30 cellular contexts compared by ENCODE assay signal in genomic region chr4:166104623-166105022, GRCh38.
"Had no signal": no experiment of that assay in that cellular context is flagged by ENCODE, and none has a peak within 500 bp of the region (broad histone marks: within the 10 kb centered on the region; RNA-seq: fewer than 3 reads in every experiment).

No MANE protein-coding gene starts in this region.

- H3K4me1 ChIP-seq: ascending aorta, breast epithelium had no signal

- H3K27ac ChIP-seq: ascending aorta, breast epithelium, cardiac muscle cell, coronary artery, dorsolateral prefrontal cortex had no signal

- H3K27me3 Mint-ChIP-seq: activated CD4-positive, alpha-beta memory T cell treated with anti-CD3 and anti-CD28 coated beads, Interleukin-2, amount 10 ng/mL, durations not matched to agents 7 days and 5 days; activated CD4-positive, alpha-beta T cell treated with anti-CD3 and anti-CD28 coated beads, Interleukin-2, amount 10 ng/mL, durations not matched to agents 7 days and 5 days; activated naive CD4-positive, alpha-beta T cell treated with anti-CD3 and anti-CD28 coated beads, Interleukin-2, amount 10 ng/mL, durations not matched to agents 7 days and 5 days; activated naive CD8-positive, alpha-beta T cell treated with anti-CD3 and anti-CD28 coated beads, Interleukin-2, amount 10 ng/mL, durations not matched to agents 7 days and 5 days; activated T-cell treated with anti-CD3 and anti-CD28 coated beads, Interleukin-2, amount 50 U/mL, for 24 hours; brain; dendritic cell treated with granulocyte-macrophage colony-stimulating factor and Interleukin-4, amounts not matched to agents 40 ng/mL and 50 ng/mL, for 4 days had no signal

- FAIRE-seq: frontal cortex had no signal

- H3K27ac Mint-ChIP-seq: activated CD4-positive, alpha-beta memory T cell treated with anti-CD3 and anti-CD28 coated beads, Interleukin-2, amount 10 ng/mL, durations not matched to agents 7 days and 5 days; activated CD4-positive, alpha-beta T cell treated with anti-CD3 and anti-CD28 coated beads, Interleukin-2, amount 10 ng/mL, durations not matched to agents 7 days and 5 days; activated naive CD4-positive, alpha-beta T cell treated with anti-CD3 and anti-CD28 coated beads, Interleukin-2, amount 10 ng/mL, durations not matched to agents 7 days and 5 days; activated naive CD4-positive, alpha-beta T cell treated with anti-CD3 and anti-CD28 coated beads, Interleukin-2, amount 50 U/mL, for 72 hours; activated naive CD8-positive, alpha-beta T cell treated with anti-CD3 and anti-CD28 coated beads, Interleukin-2, amount 10 ng/mL, durations not matched to agents 7 days and 5 days; activated T-cell treated with anti-CD3 and anti-CD28 coated beads, Interleukin-2, amount 50 U/mL, for 24 hours; activated T-cell treated with anti-CD3 and anti-CD28 coated beads, Interleukin-2, amount 50 U/mL, for 72 hours; brain; dendritic cell treated with granulocyte-macrophage colony-stimulating factor and Interleukin-4, amounts not matched to agents 40 ng/mL and 50 ng/mL, for 4 days; endodermal cell had no signal

- DNase-seq: activated CD4-positive, alpha-beta memory T cell treated with anti-CD3 and anti-CD28 coated beads, Interleukin-2, amount 10 ng/mL, durations not matched to agents 7 days and 5 days; activated CD4-positive, alpha-beta T cell treated with anti-CD3 and anti-CD28 coated beads for 1 hour; activated CD4-positive, alpha-beta T cell treated with anti-CD3 and anti-CD28 coated beads for 4 hours; activated CD4-positive, alpha-beta T cell treated with anti-CD3 and anti-CD28 coated beads, Interleukin-2, amount 10 ng/mL, durations not matched to agents 7 days and 5 days; activated CD4-positive, alpha-beta T cell treated with anti-CD3 and anti-CD28 coated beads, Interleukin-2, amount 50 U/mL, for 4 hours; activated CD8-positive, alpha-beta memory T cell treated with anti-CD3 and anti-CD28 coated beads, Interleukin-2, amount 50 U/mL, for 48 hours; activated gamma-delta T cell; activated naive CD4-positive, alpha-beta T cell; activated naive CD4-positive, alpha-beta T cell treated with anti-CD3 and anti-CD28 coated beads, Interleukin-2, amount 10 ng/mL, durations not matched to agents 7 days and 5 days; activated naive CD8-positive, alpha-beta T cell treated with anti-CD3 and anti-CD28 coated beads, Interleukin-2, amount 10 ng/mL, durations not matched to agents 7 days and 5 days; activated T-cell treated with anti-CD3 and anti-CD28 coated beads for 4 hours; activated T-cell treated with anti-CD3 and anti-CD28 coated beads, Interleukin-2, amount 50 U/mL, for 24 hours; activated T-cell treated with anti-CD3 and anti-CD28 coated beads, Interleukin-2, amount 50 U/mL, for 72 hours; central memory CD4-positive, alpha-beta T cell; cerebellar nuclear complex; dorsolateral prefrontal cortex; effector memory CD4-positive, alpha-beta T cell; endodermal cell; foreskin fibroblast; head of caudate nucleus; T-helper 2 cell had no signal

- H3K4me3 Mint-ChIP-seq: activated CD4-positive, alpha-beta memory T cell treated with anti-CD3 and anti-CD28 coated beads, Interleukin-2, amount 10 ng/mL, durations not matched to agents 7 days and 5 days; activated CD4-positive, alpha-beta T cell treated with anti-CD3 and anti-CD28 coated beads, Interleukin-2, amount 10 ng/mL, durations not matched to agents 7 days and 5 days; activated naive CD4-positive, alpha-beta T cell treated with anti-CD3 and anti-CD28 coated beads, Interleukin-2, amount 10 ng/mL, durations not matched to agents 7 days and 5 days; activated naive CD8-positive, alpha-beta T cell treated with anti-CD3 and anti-CD28 coated beads, Interleukin-2, amount 10 ng/mL, durations not matched to agents 7 days and 5 days; activated T-cell treated with anti-CD3 and anti-CD28 coated beads, Interleukin-2, amount 50 U/mL, for 24 hours; activated T-cell treated with anti-CD3 and anti-CD28 coated beads, Interleukin-2, amount 50 U/mL, for 72 hours; brain; dendritic cell treated with granulocyte-macrophage colony-stimulating factor and Interleukin-4, amounts not matched to agents 40 ng/mL and 50 ng/mL, for 4 days; endodermal cell had no signal

- H3K36me3 ChIP-seq: ascending aorta, breast epithelium, cardiac muscle cell had no signal

- H3K36me3 Mint-ChIP-seq: activated naive CD4-positive, alpha-beta T cell treated with anti-CD3 and anti-CD28 coated beads, Interleukin-2, amount 10 ng/mL, durations not matched to agents 7 days and 5 days; activated naive CD4-positive, alpha-beta T cell treated with anti-CD3 and anti-CD28 coated beads, Interleukin-2, amount 50 U/mL, for 72 hours; activated naive CD8-positive, alpha-beta T cell treated with anti-CD3 and anti-CD28 coated beads, Interleukin-2, amount 10 ng/mL, durations not matched to agents 7 days and 5 days; brain had no signal

- H3K4me1 Mint-ChIP-seq: activated CD4-positive, alpha-beta memory T cell treated with anti-CD3 and anti-CD28 coated beads, Interleukin-2, amount 10 ng/mL, durations not matched to agents 7 days and 5 days; activated CD4-positive, alpha-beta T cell treated with anti-CD3 and anti-CD28 coated beads, Interleukin-2, amount 10 ng/mL, durations not matched to agents 7 days and 5 days; activated naive CD4-positive, alpha-beta T cell treated with anti-CD3 and anti-CD28 coated beads, Interleukin-2, amount 10 ng/mL, durations not matched to agents 7 days and 5 days; activated naive CD8-positive, alpha-beta T cell treated with anti-CD3 and anti-CD28 coated beads, Interleukin-2, amount 10 ng/mL, durations not matched to agents 7 days and 5 days; brain; endodermal cell had no signal

- H3K9me3 Mint-ChIP-seq: activated CD4-positive, alpha-beta memory T cell treated with anti-CD3 and anti-CD28 coated beads, Interleukin-2, amount 10 ng/mL, durations not matched to agents 7 days and 5 days; activated CD4-positive, alpha-beta T cell treated with anti-CD3 and anti-CD28 coated beads, Interleukin-2, amount 10 ng/mL, durations not matched to agents 7 days and 5 days; activated naive CD4-positive, alpha-beta T cell treated with anti-CD3 and anti-CD28 coated beads, Interleukin-2, amount 10 ng/mL, durations not matched to agents 7 days and 5 days; activated naive CD8-positive, alpha-beta T cell treated with anti-CD3 and anti-CD28 coated beads, Interleukin-2, amount 10 ng/mL, durations not matched to agents 7 days and 5 days; activated T-cell treated with anti-CD3 and anti-CD28 coated beads, Interleukin-2, amount 50 U/mL, for 72 hours; dendritic cell treated with granulocyte-macrophage colony-stimulating factor and Interleukin-4, amounts not matched to agents 40 ng/mL and 50 ng/mL, for 4 days; endodermal cell had no signal

- H3K27me3 ChIP-seq: ascending aorta, breast epithelium, cardiac muscle cell had no signal

- H3K4me3 ChIP-seq: ascending aorta, breast epithelium, cardiac muscle cell, coronary artery, dorsolateral prefrontal cortex had no signal

- ATAC-seq: activated naive CD4-positive, alpha-beta T cell treated with anti-CD3 and anti-CD28 coated beads, Interleukin-2, amount 50 U/mL, for 72 hours; activated T-cell treated with anti-CD3 and anti-CD28 coated beads, Interleukin-2, amount 50 U/mL, for 72 hours; esophagus mucosa had no signal
